8 cellular contexts compared by ENCODE assay signal in genomic region chr5:75336625-75337336, GRCh38. TPM values are rescaled to one million over a fixed set of nuclear protein-coding genes. Genes with fewer than 3 reads are reported as not detected.
DNase-seq lines count a peak whose midpoint lies in the region; ATAC-seq and TF ChIP-seq lines count a peak whose summit lies in the region.

Gene HMGCR, plus strand, starts transcription at chr5:75337220. Its CDS starts 5,386 bp downstream, at chr5:75342606.

- H3K27ac ChIP-seq in ascending aorta (peak within 1 kb of the TSS; percentile 75 to 87), right cardiac atrium (ENCODE audit: low read length) (peak within 1 kb of the TSS; percentile 82), aorta (ENCODE audit: low read depth in 1 of 2, low read length in 2 of 2) (peak within 1 kb of the TSS in 1 of 2 donors; percentile 82)

- intact Hi-C loops in T-helper 2 cell treated with Interferon-gamma antibody and Interleukin-4, amounts not matched to agents 100 ng/mL and 5 ng/mL, for 36 hours (cut with micrococcal nuclease), result loop anchor here (1.0 to 5.0 kb wide), 9 partner anchors 99 to 1066 kb away; partner anchors contain the start of genes CERT1, GCNT4, GFM2 and HEXB
- intact Hi-C loops in ascending aorta (cut with DNase I) (loop anchor here (1.0 to 10.0 kb wide), 8 partner anchors 99 to 652 kb away; partner anchors contain the start of genes CERT1, GCNT4, GFM2 and HEXB), right cardiac atrium (cut with DNase I) (loop anchor here in 2 of 4 donors (2.0 to 10.0 kb wide), 2 partner anchors 100 to 102 kb away; partner anchors contain the start of gene ANKRD31 (in 2 of the 2)), aorta (cut with DNase I) (loop anchor here (2.0 to 10.0 kb wide), 8 partner anchors 99 to 572 kb away; partner anchors contain the start of genes ANKRD31 (in 2 of the 2), GFM2 (in 2 of the 2), NSA2 (in 2 of the 2) and CERT1 (in 1 of the 2))

- H3K9me3 ChIP-seq in ascending aorta (no peaks in the 10 kb centered on the region), right cardiac atrium (ENCODE audit: control insufficient read depth, low read length) (no peaks in the 10 kb centered on the region), aorta (ENCODE audit: control insufficient read depth, low read length) (no peaks in the 10 kb centered on the region)

- ATAC-seq in GM18498 (IDR thresholded peaks at IDR 0.05; ENCODE audit: unreplicated experiment) (peak; percentile 98), HG02938 (IDR thresholded peaks at IDR 0.05; ENCODE audit: unreplicated experiment) (peak; percentile 98), right cardiac atrium (peak; percentile 100), aorta (ENCODE audit: low FRiP score) (peak; percentile 99)

- H3K4me1 ChIP-seq in ascending aorta (peaks cover 0 to 2% of the 10 kb centered on the region in 2 donors), right cardiac atrium (ENCODE audit: control insufficient read depth, insufficient read depth, low read length) (no peaks in the 10 kb centered on the region), aorta (ENCODE audit: control insufficient read depth in 1 of 2, insufficient read depth in 2 of 2, low read length in 2 of 2) (no peaks in the 10 kb centered on the region)

- H3K36me3 ChIP-seq in ascending aorta, result no peaks in the 10 kb centered on the region
- H3K36me3 ChIP-seq in aorta (ENCODE audit: control insufficient read depth in 1 of 2, insufficient read depth in 2 of 2, low read length in 1 of 2), result no peaks in the 10 kb centered on the region

- under 1% methylated on average over 55 of the region's 55 CpGs for WGBS in right cardiac atrium
- 0% methylated on average over 55 of the region's 55 CpGs for WGBS in aorta, 2 donors

- DNase-seq in NCI-H187 (lab: John Stamatoyannopoulos, UW) (peak; percentile 96), ascending aorta (ENCODE audit: low spot score in 2 of 2) (peak; percentile 98 to 99), right cardiac atrium (peak; percentile 99), putamen (ENCODE audit: low spot score) (peak; percentile 100), aorta (peak; percentile 99)

- H3K27me3 ChIP-seq in ascending aorta (no peaks in the 10 kb centered on the region), right cardiac atrium (ENCODE audit: control insufficient read depth, insufficient read depth) (no peaks in the 10 kb centered on the region), aorta (ENCODE audit: control insufficient read depth in 1 of 2, insufficient read depth in 2 of 2, low read length in 1 of 2) (no peaks in the 10 kb centered on the region)

- TF ChIP-seq CTCF in ascending aorta (IDR thresholded peaks at IDR 0.05), result peak in 1 of 3 experiments; percentile 7

- H3K4me3 ChIP-seq in ascending aorta (peak within 1 kb of the TSS; percentile 69 to 78), right cardiac atrium (ENCODE audit: low read length) (peak within 1 kb of the TSS; percentile 84), aorta (ENCODE audit: low read length in 2 of 2) (peak within 1 kb of the TSS; percentile 75 to 99)

RNA-seq across cellular contexts. Expression of gene HMGCR, which starts in this region (rescaled TPM):
- 57.5 and 61.0 TPM in 2 replicates for total RNA-seq in T-helper 2 cell treated with Interferon-gamma antibody and Interleukin-4, amounts not matched to agents 100 ng/mL and 5 ng/mL, for 36 hours
- total RNA-seq in ascending aorta, result 4.9 TPM
- total RNA-seq in right cardiac atrium, result 10 to 100 TPM in 3 of 4 donors, 1 to 10 TPM in 1; 8.1 to 16.0 (median 10.9) TPM
- polyA plus RNA-seq in right cardiac atrium, result 4.3 TPM
- 10 to 100 TPM; 17.8 to 36.1 TPM for total RNA-seq in aorta
- polyA plus RNA-seq in aorta, result 1 to 10 TPM; 4.5 to 8.7 TPM
